ENCODE assay signal across 1 cellular context in genomic region chr10:68074404-68074774, GRCh38.
TF ChIP-seq lines count a peak whose summit lies in the region.

No MANE protein-coding gene starts in this region.

TF ChIP-seq in HepG2, 621 proteins besides CTCF, POLR2A, EP300 and RAD21 (continued from another document):
- no peak for TF ChIP-seq ATF2 (CRISPR knock-in tag; IDR thresholded peaks at IDR 0.05)
- TF ChIP-seq ZBTB21 (CRISPR knock-in tag; IDR thresholded peaks at IDR 0.05), result no peak
- no peak for TF ChIP-seq DRAP1 (CRISPR knock-in tag; IDR thresholded peaks at IDR 0.05)
- TF ChIP-seq ZNF124 (CRISPR knock-in tag; IDR thresholded peaks at IDR 0.05), result peak; percentile 73; the same call in 1 of the 2 replicates
- TF ChIP-seq DNMT3B (CRISPR knock-in tag; conservative IDR thresholded peaks at IDR 0.05), result 0 out of 2 replicates have a peak, but pooled peaks have one; percentile 33
- peak; percentile 32; the same call in 1 of the 2 replicates for TF ChIP-seq ZNF318 (CRISPR knock-in tag; IDR thresholded peaks at IDR 0.05)
- no peak for TF ChIP-seq ZNF274 (CRISPR knock-in tag; IDR thresholded peaks at IDR 0.05)
- no peak for TF ChIP-seq RFX3 (CRISPR knock-in tag; IDR thresholded peaks at IDR 0.05)
- 0 out of 2 replicates have a peak, but pooled peaks have one; percentile 24 for TF ChIP-seq ELF3 (CRISPR knock-in tag; IDR thresholded peaks at IDR 0.05)
- TF ChIP-seq ZNF460 (CRISPR knock-in tag; IDR thresholded peaks at IDR 0.05; ENCODE audit: borderline replicate concordance), result no peak
- no peak for TF ChIP-seq YY1 (IDR thresholded peaks at IDR 0.05; ENCODE audit: insufficient read depth, insufficient replicate concordance, low read depth, low read length)
- TF ChIP-seq NCOA2 (CRISPR knock-in tag; IDR thresholded peaks at IDR 0.05), result no peak
- no peak for TF ChIP-seq ZBTB26 (CRISPR knock-in tag; IDR thresholded peaks at IDR 0.05; ENCODE audit: borderline replicate concordance)
- no peak for TF ChIP-seq ZNF276 (CRISPR knock-in tag; IDR thresholded peaks at IDR 0.05; ENCODE audit: low read depth)
- TF ChIP-seq ZNF891 (CRISPR knock-in tag; IDR thresholded peaks at IDR 0.05), result no peak
- no peak for TF ChIP-seq SATB2 (CRISPR knock-in tag; IDR thresholded peaks at IDR 0.05)
- TF ChIP-seq ZNF674 (CRISPR knock-in tag; IDR thresholded peaks at IDR 0.05; ENCODE audit: low read depth), result no peak
- no peak for TF ChIP-seq ESRRA (CRISPR knock-in tag; IDR thresholded peaks at IDR 0.05; ENCODE audit: low read depth)
- TF ChIP-seq TAF1 (CRISPR knock-in tag; IDR thresholded peaks at IDR 0.05), result no peak
- TF ChIP-seq SRSF1 (optimal IDR thresholded peaks at IDR 0.05; ENCODE audit: low read depth, low read length), result no peak
- TF ChIP-seq ARNTL (CRISPR knock-in tag; IDR thresholded peaks at IDR 0.05), result peak; percentile 43
- no peak for TF ChIP-seq NCOA1 (CRISPR knock-in tag; IDR thresholded peaks at IDR 0.05)
- no peak for TF ChIP-seq HOXA5 (CRISPR knock-in tag; IDR thresholded peaks at IDR 0.05)
- TF ChIP-seq ASH2L (IDR thresholded peaks at IDR 0.05; ENCODE audit: insufficient read length, low read depth, low read length), result no peak
- no peak for TF ChIP-seq ZNF414 (CRISPR knock-in tag; IDR thresholded peaks at IDR 0.05)
- no peak; the same call in 1 of the 2 replicates for TF ChIP-seq KMT2A (CRISPR knock-in tag; IDR thresholded peaks at IDR 0.05)
- TF ChIP-seq HNRNPL (IDR thresholded peaks at IDR 0.05; ENCODE audit: low read depth, low read length), result no peak
- TF ChIP-seq AKNA (CRISPR knock-in tag; IDR thresholded peaks at IDR 0.05; ENCODE audit: borderline replicate concordance), result no peak
- no peak for TF ChIP-seq TRIM24 (CRISPR knock-in tag; IDR thresholded peaks at IDR 0.05)
- no peak for TF ChIP-seq ZNF34 (CRISPR knock-in tag; IDR thresholded peaks at IDR 0.05; ENCODE audit: borderline replicate concordance)
- TF ChIP-seq SALL1 (CRISPR knock-in tag; IDR thresholded peaks at IDR 0.05), result no peak
- TF ChIP-seq BCLAF1 (IDR thresholded peaks at IDR 0.05), result no peak
- TF ChIP-seq MYNN (CRISPR knock-in tag; IDR thresholded peaks at IDR 0.05; ENCODE audit: low read depth), result no peak
- TF ChIP-seq MXI1 (IDR thresholded peaks at IDR 0.05; ENCODE audit: borderline replicate concordance, low read depth, low read length), result 0 out of 3 replicates have a peak, but pooled peaks have one; percentile 2
- peak; percentile 27; the same call in 1 of the 2 replicates for TF ChIP-seq ZNF839 (CRISPR knock-in tag; IDR thresholded peaks at IDR 0.05; ENCODE audit: borderline replicate concordance)
- no peak for TF ChIP-seq ZSCAN20 (CRISPR knock-in tag; IDR thresholded peaks at IDR 0.05; ENCODE audit: borderline replicate concordance)
- TF ChIP-seq RBM39 (IDR thresholded peaks at IDR 0.05; ENCODE audit: low read depth, low read length, poor library complexity, severe bottlenecking), result no peak
- no peak for TF ChIP-seq RFX5 (IDR thresholded peaks at IDR 0.05; ENCODE audit: low read depth, low read length)
- TF ChIP-seq ZSCAN22 (CRISPR knock-in tag; IDR thresholded peaks at IDR 0.05), result 0 out of 2 replicates have a peak, but pooled peaks have one; percentile 25
TF ChIP-seq in HepG2: peak in this region for 14.
